In genomic region chr2:152647417-152648010, GRCh38 we compare ENCODE assay signal across 8 cellular contexts.
DNase-seq lines count a peak whose midpoint lies in the region; TF ChIP-seq lines count a peak whose summit lies in the region.

No MANE protein-coding gene starts in this region.

- H3K4me3 Mint-ChIP-seq in neural crest cell: peak overlapping the region; percentile 68

- DNase-seq in DMS153 treated with DMSO at 0.1 percent for 48 hours (lab: John Stamatoyannopoulos, UW; ENCODE audit: unreplicated experiment) (peak; percentile 87), NCI-H510A (lab: John Stamatoyannopoulos, UW) (peak; percentile 31), fibroblast of gingiva (ENCODE audit: low read depth) (peak; percentile 72), neural crest cell (ENCODE audit: low read depth, low spot score) (no peak), NCI-H2171 treated with DMSO at 0.1 percent for 48 hours (lab: John Stamatoyannopoulos, UW) (no peak), NCI-H187 (lab: John Stamatoyannopoulos, UW) (no peak), BE2C (no peak)
- DNase-seq in activated CD8-positive, alpha-beta memory T cell treated with anti-CD3 and anti-CD28 coated beads, Interleukin-2, amount 50 U/mL, for 4 hours: no peak

- no peaks in the 10 kb centered on the region for H3K4me1 ChIP-seq in BE2C

- H3K36me3 ChIP-seq in BE2C: no peaks in the 10 kb centered on the region; the same call in none of the 2 replicates

- H3K9me3 Mint-ChIP-seq in neural crest cell: no peaks in the 10 kb centered on the region

- peak overlapping the region; percentile 22 for H3K27ac Mint-ChIP-seq in neural crest cell (ENCODE audit: unreplicated experiment)

- H3K9me3 ChIP-seq in BE2C: no peaks in the 10 kb centered on the region

- no peak for TF ChIP-seq CTCF in neural crest cell (conservative IDR thresholded peaks at IDR 0.05)
- TF ChIP-seq CTCF in BE2C (IDR thresholded peaks at IDR 0.05; ENCODE audit: low read depth, low read length): no peak

- no peaks in the 10 kb centered on the region for H3K27me3 Mint-ChIP-seq in neural crest cell (ENCODE audit: low read depth)

- peaks cover 11% of the 10 kb centered on the region for H3K36me3 Mint-ChIP-seq in neural crest cell (ENCODE audit: low read depth)

- no peak overlapping the region for H3K4me3 ChIP-seq in BE2C (ENCODE audit: low read depth, low read length)

- H3K27me3 ChIP-seq in BE2C: no peaks in the 10 kb centered on the region

- peaks cover 22% of the 10 kb centered on the region for H3K4me1 Mint-ChIP-seq in neural crest cell

Comparison
In these comparisons a context has a peak if more than half of its experiments do, and no peak if none do; other contexts are left out.
1. DNase-seq: peak in DMS153 treated with DMSO at 0.1 percent for 48 hours (single experiment), NCI-H510A (single experiment) and fibroblast of gingiva (single experiment); none in neural crest cell (single experiment), NCI-H2171 treated with DMSO at 0.1 percent for 48 hours (single experiment), NCI-H187 (0 of 2), activated CD8-positive, alpha-beta memory T cell treated with anti-CD3 and anti-CD28 coated beads, Interleukin-2, amount 50 U/mL, for 4 hours (single experiment) and BE2C (single experiment).